In the genomic region with DNA sequence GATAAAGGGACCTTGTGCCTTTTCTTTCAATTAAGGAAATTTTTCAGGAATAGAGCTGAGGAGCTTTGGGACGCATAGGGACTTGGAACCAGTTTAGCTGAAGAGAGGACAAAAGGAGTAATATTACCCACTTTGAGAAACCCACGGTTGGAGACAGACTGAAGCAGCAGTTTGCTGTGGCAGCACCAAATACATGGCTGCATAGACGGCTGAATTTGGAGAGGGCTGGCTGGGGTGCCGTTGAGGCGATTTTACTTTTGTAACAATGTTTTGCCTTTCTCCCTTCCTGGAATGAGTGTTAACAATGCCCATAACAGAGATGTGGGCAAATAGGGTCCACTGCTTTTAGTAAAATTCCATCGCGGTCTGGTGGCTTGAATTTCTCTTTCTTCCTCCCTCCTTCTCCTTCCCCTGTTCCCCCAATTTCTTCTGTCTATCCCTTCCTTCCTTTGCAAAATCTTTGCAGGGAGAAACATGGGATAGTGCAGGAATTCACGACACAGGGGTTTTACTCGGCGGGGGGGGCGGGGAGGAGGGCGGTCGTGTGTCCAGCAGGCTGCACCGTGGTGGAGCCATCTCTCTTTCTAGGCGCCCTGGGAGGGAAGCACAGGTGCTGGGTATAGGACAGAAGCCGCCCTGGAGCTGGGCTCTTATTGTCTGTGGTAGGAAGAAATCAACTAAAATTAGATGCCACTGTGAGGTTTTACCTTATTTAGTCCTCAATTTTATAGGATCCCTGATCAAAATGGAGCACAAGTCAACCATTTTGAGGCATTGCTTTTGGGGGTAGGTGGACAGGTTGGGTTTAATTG, we compare ENCODE assay signal across 28 cellular contexts. TPM values are rescaled to one million over a fixed set of nuclear protein-coding genes. Genes with fewer than 3 reads are reported as not detected.
DNase-seq lines count a peak whose midpoint lies in the region; ATAC-seq and TF ChIP-seq lines count a peak whose summit lies in the region.
"Had no signal": no experiment of that assay in that cellular context is flagged by ENCODE, and none has a peak within 500 bp of the region (broad histone marks: within the 10 kb centered on the region; RNA-seq: fewer than 3 reads in every experiment).

No MANE protein-coding gene starts in this region.

- H3K36me3 Mint-ChIP-seq in activated CD4-positive, alpha-beta T cell treated with anti-CD3 and anti-CD28 coated beads, Interleukin-2, amount 10 ng/mL, durations not matched to agents 7 days and 5 days (ENCODE audit: low read depth): no peaks in the 10 kb centered on the region
- H3K36me3 Mint-ChIP-seq in glutamatergic neuron (ENCODE audit: unreplicated experiment): no peaks in the 10 kb centered on the region
- H3K36me3 Mint-ChIP-seq in Caco-2 (ENCODE audit: insufficient read depth, unreplicated experiment): no peaks in the 10 kb centered on the region
- H3K36me3 Mint-ChIP-seq: brain; CD8-positive, alpha-beta memory T cell had no signal

- H3K4me3 ChIP-seq in HUES48 (ENCODE audit: low read depth, low read length) (peak overlapping the region; percentile 56), Caco-2 (ENCODE audit: low read depth, low read length) (no peak overlapping the region)
- H3K4me3 ChIP-seq: dorsolateral prefrontal cortex, gastrocnemius medialis, MG63, smooth muscle cell, tibial artery had no signal

- H3K9ac ChIP-seq in HUES48 (ENCODE audit: low read depth, low read length): 0 out of 2 replicates have a peak overlapping the region, but pooled peaks have one; percentile 9

- H3K4me1 ChIP-seq in HUES48 (ENCODE audit: control insufficient read depth, insufficient read depth, low read length) (peaks cover 82% of the 10 kb centered on the region), Caco-2 (no peaks in the 10 kb centered on the region)

- H3K27me3 Mint-ChIP-seq in activated CD4-positive, alpha-beta T cell treated with anti-CD3 and anti-CD28 coated beads, Interleukin-2, amount 10 ng/mL, durations not matched to agents 7 days and 5 days: peaks cover 92% of the 10 kb centered on the region
- peaks cover 38% of the 10 kb centered on the region for H3K27me3 Mint-ChIP-seq in glutamatergic neuron (ENCODE audit: unreplicated experiment)
- peaks cover 43% of the 10 kb centered on the region for H3K27me3 Mint-ChIP-seq in Caco-2 (ENCODE audit: insufficient read depth, unreplicated experiment)

- intact Hi-C loops in Caco-2 (cut with micrococcal nuclease; ENCODE audit: unreplicated experiment): no loop called here

- peak overlapping the region; percentile 31 for H3K27ac Mint-ChIP-seq in activated CD4-positive, alpha-beta T cell treated with anti-CD3 and anti-CD28 coated beads, Interleukin-2, amount 10 ng/mL, durations not matched to agents 7 days and 5 days
- no peak overlapping the region for H3K27ac Mint-ChIP-seq in glutamatergic neuron (ENCODE audit: unreplicated experiment)
- H3K27ac Mint-ChIP-seq in Caco-2 (ENCODE audit: unreplicated experiment): no peak overlapping the region

- H3K36me3 ChIP-seq in HUES48 (ENCODE audit: control insufficient read depth, insufficient read depth, low read length) (no peaks in the 10 kb centered on the region), Caco-2 (ENCODE audit: control insufficient read depth, insufficient read depth, low read length) (no peaks in the 10 kb centered on the region)
- H3K36me3 ChIP-seq: gastrocnemius medialis, MG63, tibial artery had no signal

- H3K27ac ChIP-seq in HUES48 (ENCODE audit: low read depth, low read length): no peak overlapping the region
- H3K27ac ChIP-seq: dorsolateral prefrontal cortex, gastrocnemius medialis, tibial artery had no signal

- ATAC-seq in HG02870 (IDR thresholded peaks at IDR 0.05; ENCODE audit: unreplicated experiment): no peak
- ATAC-seq: gastrocnemius medialis, left ventricle myocardium superior had no signal

- no peaks in the 10 kb centered on the region for H3K9me3 Mint-ChIP-seq in activated CD4-positive, alpha-beta T cell treated with anti-CD3 and anti-CD28 coated beads, Interleukin-2, amount 10 ng/mL, durations not matched to agents 7 days and 5 days
- peaks cover 4% of the 10 kb centered on the region for H3K9me3 Mint-ChIP-seq in glutamatergic neuron (ENCODE audit: unreplicated experiment)
- no peaks in the 10 kb centered on the region for H3K9me3 Mint-ChIP-seq in Caco-2 (ENCODE audit: unreplicated experiment)
- H3K9me3 Mint-ChIP-seq: CD8-positive, alpha-beta memory T cell had no signal

- TF ChIP-seq CTCF in glutamatergic neuron (IDR thresholded peaks at IDR 0.05; ENCODE audit: partially characterized antibody, unreplicated experiment) (no peak), Caco-2 (IDR thresholded peaks at IDR 0.05; ENCODE audit: insufficient read depth in 1 of 2, low read depth in 1 of 2, low read length in 1 of 2, severe bottlenecking in 1 of 2, unreplicated experiment in 1 of 2) (no peak)

- CTCF ChIA-PET in activated CD4-positive, alpha-beta T cell treated with anti-CD3 and anti-CD28 coated beads, Interleukin-2, amount 10 ng/mL, durations not matched to agents 7 days and 5 days (lab: Charles Lee): interaction anchor here (1.1 kb wide), 1 partner anchor 111 kb away, joined by 3 read pairs; no protein-coding TSS in a partner anchor
- CTCF ChIA-PET in Caco-2 (lab: Charles Lee): no interaction called here

- BruUV-seq in Caco-2 (replicated peaks; lab: Mats Ljungman, UMichigan): no TSS peak

- H3K27me3 ChIP-seq in HUES48 (ENCODE audit: control insufficient read depth, insufficient read depth, low read length) (peaks cover 69% of the 10 kb centered on the region), Caco-2 (replicated peaks; ENCODE audit: control insufficient read depth, insufficient read depth, low read length) (peaks cover 16% of the 10 kb centered on the region)

- H3K9me3 ChIP-seq in HUES48 (ENCODE audit: control insufficient read depth, insufficient read depth, low read length) (no peaks in the 10 kb centered on the region), Caco-2 (no peaks in the 10 kb centered on the region)
- H3K9me3 ChIP-seq: gastrocnemius medialis, MG63, tibial artery had no signal

- POLR2A ChIA-PET in activated CD4-positive, alpha-beta T cell treated with anti-CD3 and anti-CD28 coated beads, Interleukin-2, amount 10 ng/mL, durations not matched to agents 7 days and 5 days (lab: Charles Lee): no interaction called here
- POLR2A ChIA-PET in Caco-2 (lab: Charles Lee): no interaction called here

- no peak overlapping the region for H3K4me3 Mint-ChIP-seq in activated CD4-positive, alpha-beta T cell treated with anti-CD3 and anti-CD28 coated beads, Interleukin-2, amount 10 ng/mL, durations not matched to agents 7 days and 5 days
- H3K4me3 Mint-ChIP-seq in glutamatergic neuron (ENCODE audit: unreplicated experiment) (peak overlapping the region; percentile 45), Caco-2 (ENCODE audit: unreplicated experiment) (no peak overlapping the region)

- H3K4me1 Mint-ChIP-seq in activated CD4-positive, alpha-beta T cell treated with anti-CD3 and anti-CD28 coated beads, Interleukin-2, amount 10 ng/mL, durations not matched to agents 7 days and 5 days: peaks cover 23% of the 10 kb centered on the region
- peaks cover 14% of the 10 kb centered on the region for H3K4me1 Mint-ChIP-seq in glutamatergic neuron (ENCODE audit: low read depth, unreplicated experiment)
- peaks cover 7% of the 10 kb centered on the region for H3K4me1 Mint-ChIP-seq in Caco-2 (ENCODE audit: low read depth, unreplicated experiment)

- no peak for DNase-seq in activated CD4-positive, alpha-beta T cell treated with anti-CD3 and anti-CD28 coated beads, Interleukin-2, amount 10 ng/mL, durations not matched to agents 7 days and 5 days
- no peak for DNase-seq in activated CD4-positive, alpha-beta T cell treated with anti-CD3 and anti-CD28 coated beads for 48 hours
- DNase-seq in glutamatergic neuron (no peak), retina (peak; percentile 53), NCI-H2107 treated with DMSO at 0.1 percent for 48 hours (lab: John Stamatoyannopoulos, UW; ENCODE audit: unreplicated experiment) (no peak), Caco-2 (no peak)
- DNase-seq: activated naive CD4-positive, alpha-beta T cell treated with Interleukin-2 at 50 U/mL for 16 hours; activated T-cell treated with anti-CD3 and anti-CD28 coated beads, Interleukin-2, amount 50 U/mL, for 1 hour; CD8-positive, alpha-beta memory T cell; DMS153; gastrocnemius medialis; GOT3; hippocampal formation; islet precursor cell; KG1; left ventricle myocardium superior; MG63; NCI-H524; stimulated activated CD4-positive, alpha-beta T cell treated with anti-CD3 and anti-CD28 coated beads, Interleukin-1b, Interleukin-23, amount 100 ng/mL, for 48 hours; T-helper 2 cell had no signal

RNA-seq across cellular contexts. Expression of a gene that starts 6.8 kb away (rescaled TPM):
- not detected for total RNA-seq in activated CD4-positive, alpha-beta T cell treated with anti-CD3 and anti-CD28 coated beads, Interleukin-2, amount 10 ng/mL, durations not matched to agents 7 days and 5 days
- total RNA-seq in glutamatergic neuron (ENCODE audit: unreplicated experiment) (2.1 TPM), Caco-2 (2022) (0.16 and 0.19 TPM in 2 replicates)
- total RNA-seq: A673; activated CD8-positive, alpha-beta memory T cell treated with anti-CD3 and anti-CD28 coated beads for 36 hours; CD8-positive, alpha-beta memory T cell; gastrocnemius medialis; left ventricle myocardium superior; smooth muscle cell had no signal
